Comparison of ENCODE assay signal across 1 cellular context in genomic region chr1:53819387-53819786, GRCh38.
A peak's percentile ranks its signal among the peaks of the same experiment; 100 is the strongest.
TF ChIP-seq lines count a peak whose summit lies in the region.

No MANE protein-coding gene starts in this region.

TF ChIP-seq in K562, 482 proteins besides CTCF, POLR2A, EP300 and RAD21 (continued from another document):
- no peak for TF ChIP-seq SNIP1 (IDR thresholded peaks at IDR 0.05; ENCODE audit: low read depth)
- no peak for TF ChIP-seq ZNF592 (IDR thresholded peaks at IDR 0.05)
- no peak for TF ChIP-seq RAD51 (IDR thresholded peaks at IDR 0.05; ENCODE audit: borderline replicate concordance, low read depth)
- no peak for TF ChIP-seq TBP (optimal IDR thresholded peaks at IDR 0.05; ENCODE audit: low read depth, low read length)
- no peak for TF ChIP-seq KAT8 (IDR thresholded peaks at IDR 0.05; ENCODE audit: low read depth)
- peak; percentile 72 to 74; a peak in 3 of 4 replicates for TF ChIP-seq KDM1A (IDR thresholded peaks at IDR 0.05)
- no peak for TF ChIP-seq ZNF274 (IDR thresholded peaks at IDR 0.05; ENCODE audit: borderline replicate concordance, low read depth, low read length)
- TF ChIP-seq CBFA2T3 (IDR thresholded peaks at IDR 0.05) = peak; percentile 64
- TF ChIP-seq EHMT2 (IDR thresholded peaks at IDR 0.05) = no peak
- TF ChIP-seq ZBTB7A (IDR thresholded peaks at IDR 0.05; ENCODE audit: borderline replicate concordance, control insufficient read depth, low read depth, low read length) = no peak
- TF ChIP-seq ZNF589 (CRISPR knock-in tag; IDR thresholded peaks at IDR 0.05; ENCODE audit: low read depth) = no peak
- TF ChIP-seq CCAR2 (IDR thresholded peaks at IDR 0.05; ENCODE audit: low read depth, low read length) = no peak
- 0 out of 2 replicates have a peak, but pooled peaks have one; percentile 23 for TF ChIP-seq TCF3 (CRISPR knock-in tag; IDR thresholded peaks at IDR 0.05)
- no peak for TF ChIP-seq CLOCK (CRISPR knock-in tag; IDR thresholded peaks at IDR 0.05; ENCODE audit: borderline replicate concordance)
- no peak for TF ChIP-seq BDP1 (IDR thresholded peaks at IDR 0.05; ENCODE audit: insufficient read depth, insufficient read length)
- TF ChIP-seq TAL1 (IDR thresholded peaks at IDR 0.05) = peak; percentile 26; the same call in 1 of the 2 replicates
- TF ChIP-seq CEBPG (CRISPR knock-in tag; IDR thresholded peaks at IDR 0.05) = no peak
- no peak for TF ChIP-seq CEBPG (tag; conservative IDR thresholded peaks at IDR 0.05 in 1 of 2, IDR thresholded peaks at IDR 0.05 in 1 of 2)
- TF ChIP-seq RBM34 (IDR thresholded peaks at IDR 0.05; ENCODE audit: borderline replicate concordance, insufficient read depth, low read length) = no peak
- no peak for TF ChIP-seq CBX5 (IDR thresholded peaks at IDR 0.05; ENCODE audit: borderline replicate concordance, low read depth)
- TF ChIP-seq ZNF212 (CRISPR knock-in tag; IDR thresholded peaks at IDR 0.05) = no peak
- TF ChIP-seq PHF8 (IDR thresholded peaks at IDR 0.05; ENCODE audit: borderline replicate concordance, low read length) = no peak
- TF ChIP-seq POLR2G (IDR thresholded peaks at IDR 0.05; ENCODE audit: low read depth, low read length) = no peak
- 0 out of 4 replicates have a peak, but pooled peaks of 1 of the 2 experiments have one; percentile 20 for TF ChIP-seq HDAC1 (IDR thresholded peaks at IDR 0.05)
- TF ChIP-seq HDAC8 (tag; IDR thresholded peaks at IDR 0.05) = no peak
- TF ChIP-seq ARID1B (IDR thresholded peaks at IDR 0.05) = peak; percentile 38; the same call in 1 of the 2 replicates
- no peak for TF ChIP-seq NFYB (IDR thresholded peaks at IDR 0.05; ENCODE audit: extremely low read depth, insufficient read length)
